Comparison of ENCODE assay signal across 8 cellular contexts in the genomic region with DNA sequence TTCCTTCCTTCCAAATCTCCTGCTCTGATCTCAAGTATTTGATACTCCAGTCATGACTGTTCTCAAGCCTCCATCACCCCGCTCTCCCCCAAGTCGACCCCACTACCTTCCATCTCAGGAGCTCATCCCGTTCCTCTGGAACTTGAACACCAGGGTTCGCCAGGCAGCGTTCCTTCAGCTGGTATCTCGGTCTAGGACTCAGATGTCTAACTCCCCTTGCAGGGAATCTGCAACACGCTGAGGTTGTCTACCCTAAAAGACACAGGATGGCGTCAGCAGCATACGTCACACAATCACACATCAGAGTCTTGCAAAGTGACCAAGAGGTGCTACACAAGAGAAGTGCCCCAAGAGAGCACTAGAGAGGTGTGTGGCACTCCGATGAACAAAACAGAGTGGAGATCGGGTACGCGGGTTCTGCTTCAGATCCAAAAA. TPM values are rescaled to one million over a fixed set of nuclear protein-coding genes. Genes with fewer than 3 reads are reported as not detected.
DNase-seq lines count a peak whose midpoint lies in the region; ATAC-seq and TF ChIP-seq lines count a peak whose summit lies in the region.

No MANE protein-coding gene starts in this region.

- H3K27me3 ChIP-seq in DND-41 (ENCODE audit: insufficient read depth, low read length, poor library complexity) (no peaks in the 10 kb centered on the region), RWPE2 (ENCODE audit: insufficient read depth, poor library complexity, severe bottlenecking) (no peaks in the 10 kb centered on the region), cardiac muscle cell (no peaks in the 10 kb centered on the region)

- no peak for TF ChIP-seq CTCF in DND-41 (IDR thresholded peaks at IDR 0.05; ENCODE audit: borderline replicate concordance, extremely low read depth, low read length, poor library complexity, severe bottlenecking)
- TF ChIP-seq CTCF in RWPE2 (IDR thresholded peaks at IDR 0.05; ENCODE audit: poor library complexity, severe bottlenecking), result no peak
- no peak for TF ChIP-seq CTCF in cardiac muscle cell (IDR thresholded peaks at IDR 0.05; ENCODE audit: low read depth, low read length)

- peaks cover 0 to 3% (median 0%) of the 10 kb centered on the region in 3 donors for H3K9me3 Mint-ChIP-seq in IgD-negative memory B cell
- H3K9me3 Mint-ChIP-seq in activated naive CD8-positive, alpha-beta T cell (ENCODE audit: low read depth), result no peaks in the 10 kb centered on the region

- no peaks in the 10 kb centered on the region for H3K27me3 Mint-ChIP-seq in IgD-negative memory B cell
- H3K27me3 Mint-ChIP-seq in activated naive CD8-positive, alpha-beta T cell, result no peaks in the 10 kb centered on the region

- peak; percentile 50 for ATAC-seq in DND-41 (ENCODE audit: insufficient read depth, low read depth)
- ATAC-seq in GM21576 (IDR thresholded peaks at IDR 0.05; ENCODE audit: unreplicated experiment), result peak; percentile 34
- ATAC-seq in RWPE2 (ENCODE audit: low read depth), result peak; percentile 17; the same call in 2 of the 3 replicates

- peak overlapping the region; percentile 98 to 100 (median 100) for H3K4me3 Mint-ChIP-seq in IgD-negative memory B cell
- H3K4me3 Mint-ChIP-seq in activated naive CD8-positive, alpha-beta T cell, result peak overlapping the region; percentile 96

- H3K4me1 ChIP-seq in DND-41 (ENCODE audit: insufficient read depth, low read length), result peaks cover 52% of the 10 kb centered on the region
- H3K4me1 ChIP-seq in RWPE2 (ENCODE audit: insufficient read depth, poor library complexity, severe bottlenecking), result peaks cover 8% of the 10 kb centered on the region
- peaks cover 12% of the 10 kb centered on the region for H3K4me1 ChIP-seq in cardiac muscle cell (ENCODE audit: low read depth)

- peak overlapping the region; percentile 82 for H2AFZ ChIP-seq in DND-41 (ENCODE audit: low read depth, low read length)

- peak overlapping the region; percentile 98 to 100 (median 99) for H3K27ac Mint-ChIP-seq in IgD-negative memory B cell
- peak overlapping the region; percentile 92 for H3K27ac Mint-ChIP-seq in activated naive CD8-positive, alpha-beta T cell

- H3K27ac ChIP-seq in DND-41 (ENCODE audit: low read length), result peak overlapping the region; percentile 98
- H3K27ac ChIP-seq in RWPE2 (ENCODE audit: poor library complexity, severe bottlenecking), result peak overlapping the region; percentile 70
- peak overlapping the region; percentile 84 for H3K27ac ChIP-seq in cardiac muscle cell

- H3K9me3 ChIP-seq in DND-41 (ENCODE audit: insufficient read depth, low read length, severe bottlenecking) (no peaks in the 10 kb centered on the region), RWPE2 (ENCODE audit: severe bottlenecking) (no peaks in the 10 kb centered on the region), cardiac muscle cell (ENCODE audit: low read depth) (no peaks in the 10 kb centered on the region)

- peak overlapping the region; percentile 81 for H3K4me2 ChIP-seq in DND-41 (ENCODE audit: insufficient read depth, low read length)

- peaks cover 9% of the 10 kb centered on the region for H3K36me3 Mint-ChIP-seq in IgD-negative memory B cell
- peaks cover 18% of the 10 kb centered on the region for H3K36me3 Mint-ChIP-seq in activated naive CD8-positive, alpha-beta T cell

- peak overlapping the region; percentile 75 for H3K9ac ChIP-seq in DND-41 (ENCODE audit: low read depth, low read length)

- peak; percentile 69 for DNase-seq in DND-41
- no peak for DNase-seq in RWPE2 (ENCODE audit: low spot score)
- peak; percentile 51 to 80 for DNase-seq in cardiac muscle cell (ENCODE audit: low read depth in 1 of 2, low spot score in 1 of 2)
- DNase-seq in pons (ENCODE audit: low spot score), result peak; percentile 66
- DNase-seq in ureter (ENCODE audit: low spot score), result peak; percentile 61

- H4K20me1 ChIP-seq in DND-41 (ENCODE audit: insufficient read depth, low read length), result peaks cover 11% of the 10 kb centered on the region; the same call in 1 of the 2 replicates

- peaks cover 63% of the 10 kb centered on the region for H3K79me2 ChIP-seq in DND-41 (ENCODE audit: insufficient read depth, low read length)

- H3K4me1 Mint-ChIP-seq in IgD-negative memory B cell, result peaks cover 16 to 41% (median 33%) of the 10 kb centered on the region in 3 donors
- peaks cover 48% of the 10 kb centered on the region for H3K4me1 Mint-ChIP-seq in activated naive CD8-positive, alpha-beta T cell (ENCODE audit: low read depth)

- H3K36me3 ChIP-seq in DND-41 (ENCODE audit: insufficient read depth, low read length), result peaks cover 38% of the 10 kb centered on the region
- peaks cover 30% of the 10 kb centered on the region for H3K36me3 ChIP-seq in RWPE2 (ENCODE audit: low read depth)
- H3K36me3 ChIP-seq in cardiac muscle cell, result peaks cover under 1% of the 10 kb centered on the region

- H3K4me3 ChIP-seq in DND-41 (ENCODE audit: low read depth in 1 of 2, low read length in 2 of 2), result peak overlapping the region; percentile 67 to 86
- peak overlapping the region; percentile 69 for H3K4me3 ChIP-seq in RWPE2 (ENCODE audit: severe bottlenecking)
- peak overlapping the region; percentile 72 for H3K4me3 ChIP-seq in cardiac muscle cell

RNA-seq across cellular contexts. Expression of gene ZNF184, which starts 0.7 kb away (rescaled TPM):
- polyA plus RNA-seq in IgD-negative memory B cell (9.0 TPM), cardiac muscle cell (5.1 and 5.8 TPM in 2 replicates)
- total RNA-seq in cardiac muscle cell (4.9 and 6.4 TPM in 2 replicates), ureter (9.8 TPM)
